1 cellular context compared by ENCODE assay signal in genomic region chr12:121202407-121203355, GRCh38.
A peak's percentile ranks its signal among the peaks of the same experiment; 100 is the strongest.
TF ChIP-seq lines count a peak whose summit lies in the region.

No MANE protein-coding gene starts in this region.

TF ChIP-seq in HepG2, 621 proteins besides CTCF, POLR2A, EP300 and RAD21:
- TF ChIP-seq, protein P1, sequence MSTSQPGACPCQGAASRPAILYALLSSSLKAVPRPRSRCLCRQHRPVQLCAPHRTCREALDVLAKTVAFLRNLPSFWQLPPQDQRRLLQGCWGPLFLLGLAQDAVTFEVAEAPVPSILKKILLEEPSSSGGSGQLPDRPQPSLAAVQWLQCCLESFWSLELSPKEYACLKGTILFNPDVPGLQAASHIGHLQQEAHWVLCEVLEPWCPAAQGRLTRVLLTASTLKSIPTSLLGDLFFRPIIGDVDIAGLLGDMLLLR (CRISPR knock-in tag; IDR thresholded peaks at IDR 0.05): no peak
- TF ChIP-seq SAP130 (CRISPR knock-in tag; IDR thresholded peaks at IDR 0.05; ENCODE audit: low read depth) (0 out of 2 replicates have a peak, but pooled peaks have one; percentile 11), ATF7 (IDR thresholded peaks at IDR 0.05) (peak; percentile 7; the same call in 1 of the 2 replicates), ATF7 (CRISPR knock-in tag; IDR thresholded peaks at IDR 0.05) (no peak), PPARG (CRISPR knock-in tag; conservative IDR thresholded peaks at IDR 0.05) (0 out of 2 replicates have a peak, but pooled peaks have one; percentile 33), RXRB (CRISPR knock-in tag; IDR thresholded peaks at IDR 0.05; ENCODE audit: borderline replicate concordance) (0 out of 2 replicates have a peak, but pooled peaks have one; percentile 30)
- TF ChIP-seq, protein P2, sequence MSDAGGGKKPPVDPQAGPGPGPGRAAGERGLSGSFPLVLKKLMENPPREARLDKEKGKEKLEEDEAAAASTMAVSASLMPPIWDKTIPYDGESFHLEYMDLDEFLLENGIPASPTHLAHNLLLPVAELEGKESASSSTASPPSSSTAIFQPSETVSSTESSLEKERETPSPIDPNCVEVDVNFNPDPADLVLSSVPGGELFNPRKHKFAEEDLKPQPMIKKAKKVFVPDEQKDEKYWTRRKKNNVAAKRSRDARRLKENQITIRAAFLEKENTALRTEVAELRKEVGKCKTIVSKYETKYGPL (CRISPR knock-in tag; IDR thresholded peaks at IDR 0.05): peak; percentile 67; the same call in 1 of the 2 replicates
